7 cellular contexts compared by ENCODE assay signal in the genomic region with DNA sequence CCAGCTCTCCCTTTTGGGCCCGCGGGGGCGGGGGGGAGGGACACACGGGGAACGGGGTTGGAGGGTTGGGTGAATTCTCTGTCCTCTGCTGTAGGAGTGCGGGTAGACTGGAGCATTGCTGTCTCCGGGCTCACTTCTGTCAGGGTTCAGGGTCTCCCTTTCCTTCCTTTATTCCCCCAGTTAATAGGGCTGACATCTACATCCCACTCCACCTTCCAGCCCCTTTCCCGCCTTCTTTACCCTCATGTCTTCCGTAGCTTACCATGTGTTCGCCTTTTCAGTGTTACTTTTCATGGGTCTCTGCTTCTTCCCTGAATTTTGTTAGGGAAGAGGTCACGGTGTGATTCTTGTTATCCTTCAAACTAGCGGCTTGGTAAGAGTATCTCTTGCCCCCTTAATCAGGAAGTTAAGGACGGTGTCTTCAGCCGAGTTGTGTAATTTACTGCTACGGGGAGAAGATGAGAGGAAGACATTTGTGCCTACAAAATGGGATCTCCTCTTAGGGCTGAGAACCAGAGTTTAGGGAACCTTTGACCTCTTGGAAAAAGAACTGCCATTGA. TPM values are rescaled to one million over a fixed set of nuclear protein-coding genes. Genes with fewer than 3 reads are reported as not detected.
A peak's percentile ranks its signal among the peaks of the same experiment; 100 is the strongest.
DNase-seq lines count a peak whose midpoint lies in the region; ATAC-seq and TF ChIP-seq lines count a peak whose summit lies in the region.

No MANE protein-coding gene starts in this region.

- H3K4me3 ChIP-seq in GM12864 (ENCODE audit: low read depth, low read length), result peak overlapping the region; percentile 94
- H3K4me3 ChIP-seq in esophagus muscularis mucosa, result peak overlapping the region; percentile 73 to 86 (median 80)
- H3K4me3 ChIP-seq in ovary, result peak overlapping the region; percentile 98

- TF ChIP-seq EP300 in esophagus muscularis mucosa (IDR thresholded peaks at IDR 0.05) (no peak), ovary (IDR thresholded peaks at IDR 0.05) (no peak)

- TF ChIP-seq POLR2A in esophagus muscularis mucosa (IDR thresholded peaks at IDR 0.05; ENCODE audit: low read depth) (no peak), ovary (IDR thresholded peaks at IDR 0.05) (no peak)

- WGBS in esophagus muscularis mucosa, result 1% methylated on average over 15 of the region's 15 CpGs
- 1 to 2% (median 1%) methylated on average over 15 of the region's 15 CpGs for WGBS in ovary, 3 donors

- no peaks in the 10 kb centered on the region for H3K9me3 ChIP-seq in esophagus muscularis mucosa
- no peaks in the 10 kb centered on the region for H3K9me3 ChIP-seq in ovary

- H3K27me3 ChIP-seq in esophagus muscularis mucosa (no peaks in the 10 kb centered on the region), ovary (no peaks in the 10 kb centered on the region)

- intact Hi-C loops in esophagus muscularis mucosa (cut with DNase I), result no loop called here
- intact Hi-C loops in ovary (cut with DNase I), result loop anchor here in 2 of 4 donors (10.0 kb wide), 2 partner anchors 106 to 114 kb away; partner anchors contain the start of gene INKA2 (in 1 of the 2)

- H3K36me3 ChIP-seq in esophagus muscularis mucosa (no peaks in the 10 kb centered on the region), ovary (no peaks in the 10 kb centered on the region)

- DNase-seq in GM12864 (ENCODE audit: low read depth) (no peak), SKM-1 (lab: John Stamatoyannopoulos, UW; ENCODE audit: unreplicated experiment) (peak; percentile 43), esophagus muscularis mucosa (ENCODE audit: extremely low spot score) (no peak), ovary (no peak), NCI-H128 (lab: John Stamatoyannopoulos, UW; ENCODE audit: unreplicated experiment) (no peak)

- ATAC-seq in HG02759 (IDR thresholded peaks at IDR 0.05; ENCODE audit: unreplicated experiment) (peak; percentile 15), GM18867 (IDR thresholded peaks at IDR 0.05; ENCODE audit: unreplicated experiment) (no peak)

- H3K4me1 ChIP-seq in esophagus muscularis mucosa (peaks cover 42 to 68% (median 65%) of the 10 kb centered on the region in 4 donors), ovary (ENCODE audit: insufficient read depth) (peaks cover 13% of the 10 kb centered on the region)

- H3K27ac ChIP-seq in esophagus muscularis mucosa (replicated peaks in 1 of 4), result peak overlapping the region; percentile 93 to 97 (median 96)
- H3K27ac ChIP-seq in ovary, result peak overlapping the region; percentile 95 to 96

- TF ChIP-seq CTCF in GM12864 (IDR thresholded peaks at IDR 0.05; ENCODE audit: low read depth, low read length, missing control alignments), result no peak
- no peak for TF ChIP-seq CTCF in esophagus muscularis mucosa (IDR thresholded peaks at IDR 0.05)
- no peak for TF ChIP-seq CTCF in ovary (IDR thresholded peaks at IDR 0.05)

RNA-seq across cellular contexts. Expression of gene RAP1A, which starts 0.9 kb away (rescaled TPM):
- total RNA-seq in esophagus muscularis mucosa (100 to 1,000 TPM; 171 to 325 (median 216) TPM), ovary (10 to 100 TPM; 22.2 to 67.6 (median 59.1) TPM)
- 100 to 1,000 TPM in 1 of 2 donors, 10 to 100 TPM in 1; 46.4 to 118 TPM for polyA plus RNA-seq in ovary
